Comparison of ENCODE assay signal across 23 cellular contexts in the genomic region with DNA sequence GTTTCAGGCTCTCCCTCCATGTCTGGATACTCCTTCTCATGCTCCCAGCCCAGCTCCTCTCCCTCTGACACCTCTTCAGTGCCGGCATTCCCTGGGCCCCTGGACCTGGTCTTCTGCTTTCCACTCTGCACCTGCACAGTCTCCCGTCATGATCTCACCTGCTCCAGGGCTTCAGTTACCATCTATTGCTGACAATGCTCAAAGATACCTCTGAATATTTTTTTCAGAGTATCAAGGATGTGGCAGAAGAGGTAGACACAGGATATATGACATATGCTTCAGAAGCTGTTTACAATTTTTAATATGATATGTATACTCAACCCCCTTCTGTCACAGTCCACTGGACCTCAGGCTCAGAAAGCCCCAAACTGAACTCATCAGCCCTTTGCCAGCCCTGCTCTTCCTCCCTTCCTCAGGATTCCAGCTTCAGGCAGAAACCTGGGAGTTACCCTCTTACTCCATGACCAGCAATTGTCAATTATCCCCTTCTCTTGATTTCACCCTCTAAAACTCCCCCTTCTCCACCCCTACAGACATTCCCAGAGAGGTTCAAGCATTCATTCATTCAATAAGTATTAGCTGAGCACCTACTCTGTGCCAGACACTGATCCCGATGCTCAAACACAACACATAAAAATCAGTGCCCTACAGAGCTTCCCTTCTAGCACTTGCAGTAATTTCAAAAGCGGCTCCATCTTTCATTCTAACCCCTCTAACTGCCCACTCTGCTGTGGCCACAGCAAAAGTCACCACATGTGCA. TPM values are rescaled to one million over a fixed set of nuclear protein-coding genes. Genes with fewer than 3 reads are reported as not detected.
DNase-seq lines count a peak whose midpoint lies in the region; ATAC-seq and TF ChIP-seq lines count a peak whose summit lies in the region.
"Had no signal": no experiment of that assay in that cellular context is flagged by ENCODE, and none has a peak within 500 bp of the region (broad histone marks: within the 10 kb centered on the region; RNA-seq: fewer than 3 reads in every experiment).

No MANE protein-coding gene starts in this region.

- H3K27ac ChIP-seq in CD4-positive, alpha-beta memory T cell (ENCODE audit: low read depth, low read length) = no peak overlapping the region
- H3K27ac ChIP-seq in ascending aorta = no peak overlapping the region
- H3K27ac ChIP-seq: body of pancreas, colonic mucosa, HL-60, RWPE1 had no signal

- H3K36me3 ChIP-seq in CD4-positive, alpha-beta memory T cell (ENCODE audit: insufficient read depth, low read length) = no peaks in the 10 kb centered on the region
- H3K36me3 ChIP-seq in ascending aorta = no peaks in the 10 kb centered on the region
- H3K36me3 ChIP-seq: colonic mucosa, MG63 had no signal

- peak overlapping the region; percentile 32 for H3K27ac Mint-ChIP-seq in activated CD4-positive, alpha-beta T cell treated with anti-CD3 and anti-CD28 coated beads for 36 hours
- peak overlapping the region in 6 of 7 donors; percentile 28 to 77 (median 57) for H3K27ac Mint-ChIP-seq in CD4-positive, alpha-beta memory T cell
- peak overlapping the region; percentile 64 for H3K27ac Mint-ChIP-seq in activated CD4-positive, alpha-beta memory T cell treated with anti-CD3 and anti-CD28 coated beads for 36 hours
- H3K27ac Mint-ChIP-seq in mesothelial cell of epicardium = peak overlapping the region; percentile 27

- no peak overlapping the region for H3K4me3 ChIP-seq in CD4-positive, alpha-beta memory T cell (ENCODE audit: low read length in 2 of 2)
- H3K4me3 ChIP-seq in ascending aorta = no peak overlapping the region
- H3K4me3 ChIP-seq: body of pancreas, colonic mucosa, MG63, smooth muscle cell had no signal

- no peak for DNase-seq in activated CD4-positive, alpha-beta T cell treated with anti-CD3 and anti-CD28 coated beads for 36 hours
- no peak for DNase-seq in activated CD4-positive, alpha-beta T cell treated with anti-CD3 and anti-CD28 coated beads, Interleukin-2, amount 50 U/mL, for 48 hours
- no peak for DNase-seq in CD4-positive, alpha-beta memory T cell
- DNase-seq in activated CD4-positive, alpha-beta memory T cell treated with anti-CD3 and anti-CD28 coated beads for 36 hours = no peak
- no peak for DNase-seq in mesothelial cell of epicardium (ENCODE audit: low spot score in 2 of 2, unreplicated experiment in 2 of 2)
- DNase-seq in NOMO-1 treated with DMSO at 0.1 percent for 48 hours (lab: John Stamatoyannopoulos, UW; ENCODE audit: unreplicated experiment) = no peak
- DNase-seq in ascending aorta (ENCODE audit: low spot score in 2 of 2) = no peak
- DNase-seq: activated CD4-positive, alpha-beta T cell treated with anti-CD3 and anti-CD28 coated beads, Interleukin-2, amount 50 U/mL, for 4 hours; body of pancreas; colonic mucosa; COR-L47; EL; head of caudate nucleus; IMR-90; MG63; midbrain; NCI-H146; NCI-H446 treated with DMSO at 0.1 percent for 48 hours had no signal

- H3K27me3 Mint-ChIP-seq in activated CD4-positive, alpha-beta T cell treated with anti-CD3 and anti-CD28 coated beads for 36 hours = no peaks in the 10 kb centered on the region
- H3K27me3 Mint-ChIP-seq in CD4-positive, alpha-beta memory T cell = peaks cover 0 to 1% of the 10 kb centered on the region in 2 donors
- no peaks in the 10 kb centered on the region for H3K27me3 Mint-ChIP-seq in activated CD4-positive, alpha-beta memory T cell treated with anti-CD3 and anti-CD28 coated beads for 36 hours
- no peaks in the 10 kb centered on the region for H3K27me3 Mint-ChIP-seq in mesothelial cell of epicardium (ENCODE audit: low read depth)

- ATAC-seq in activated CD4-positive, alpha-beta T cell treated with anti-CD3 and anti-CD28 coated beads for 36 hours = no peak
- no peak for ATAC-seq in HG03571 (IDR thresholded peaks at IDR 0.05; ENCODE audit: unreplicated experiment)
- ATAC-seq: body of pancreas, left lobe of liver had no signal

- POLR2A ChIA-PET in activated CD4-positive, alpha-beta T cell treated with anti-CD3 and anti-CD28 coated beads for 36 hours (lab: Charles Lee) = no interaction called here
- POLR2A ChIA-PET in CD4-positive, alpha-beta memory T cell (lab: Charles Lee; ENCODE audit: partially characterized antibody) = interaction anchor here (0.7 to 1.4 kb wide), 3 partner anchors 9 to 31 kb away, joined by 4 to 8 read pairs (median 6); no protein-coding TSS in a partner anchor
- POLR2A ChIA-PET in activated CD4-positive, alpha-beta memory T cell treated with anti-CD3 and anti-CD28 coated beads for 36 hours (lab: Charles Lee) = no interaction called here

- H3K36me3 Mint-ChIP-seq in activated CD4-positive, alpha-beta T cell treated with anti-CD3 and anti-CD28 coated beads for 36 hours (ENCODE audit: low read depth) = peaks cover 4% of the 10 kb centered on the region
- peaks cover 0 to 5% of the 10 kb centered on the region in 2 donors for H3K36me3 Mint-ChIP-seq in CD4-positive, alpha-beta memory T cell
- H3K36me3 Mint-ChIP-seq in activated CD4-positive, alpha-beta memory T cell treated with anti-CD3 and anti-CD28 coated beads for 36 hours = no peaks in the 10 kb centered on the region
- H3K36me3 Mint-ChIP-seq in mesothelial cell of epicardium = no peaks in the 10 kb centered on the region

- H3K4me3 Mint-ChIP-seq in activated CD4-positive, alpha-beta T cell treated with anti-CD3 and anti-CD28 coated beads for 36 hours = no peak overlapping the region
- H3K4me3 Mint-ChIP-seq in CD4-positive, alpha-beta memory T cell = peak overlapping the region in 2 of 8 donors; percentile 29 to 50
- H3K4me3 Mint-ChIP-seq in activated CD4-positive, alpha-beta memory T cell treated with anti-CD3 and anti-CD28 coated beads for 36 hours = no peak overlapping the region
- no peak overlapping the region for H3K4me3 Mint-ChIP-seq in mesothelial cell of epicardium

- no peaks in the 10 kb centered on the region for H3K9me3 Mint-ChIP-seq in activated CD4-positive, alpha-beta T cell treated with anti-CD3 and anti-CD28 coated beads for 36 hours (ENCODE audit: low read depth)
- peaks cover 0 to 2% (median 0%) of the 10 kb centered on the region in 8 donors for H3K9me3 Mint-ChIP-seq in CD4-positive, alpha-beta memory T cell
- no peaks in the 10 kb centered on the region for H3K9me3 Mint-ChIP-seq in activated CD4-positive, alpha-beta memory T cell treated with anti-CD3 and anti-CD28 coated beads for 36 hours
- no peaks in the 10 kb centered on the region for H3K9me3 Mint-ChIP-seq in mesothelial cell of epicardium

- H3K4me1 Mint-ChIP-seq in activated CD4-positive, alpha-beta T cell treated with anti-CD3 and anti-CD28 coated beads for 36 hours = peaks cover 55% of the 10 kb centered on the region
- peaks cover 23 to 33% (median 24%) of the 10 kb centered on the region in 4 donors for H3K4me1 Mint-ChIP-seq in CD4-positive, alpha-beta memory T cell
- peaks cover 44% of the 10 kb centered on the region for H3K4me1 Mint-ChIP-seq in activated CD4-positive, alpha-beta memory T cell treated with anti-CD3 and anti-CD28 coated beads for 36 hours (ENCODE audit: low read depth)
- H3K4me1 Mint-ChIP-seq in mesothelial cell of epicardium = peaks cover 35% of the 10 kb centered on the region

- intact Hi-C loops in activated CD4-positive, alpha-beta T cell treated with anti-CD3 and anti-CD28 coated beads for 36 hours (cut with DNase I, micrococcal nuclease) = no loop called here
- intact Hi-C loops in CD4-positive, alpha-beta memory T cell (cut with micrococcal nuclease) = no loop called here
- intact Hi-C loops in activated CD4-positive, alpha-beta memory T cell treated with anti-CD3 and anti-CD28 coated beads for 36 hours (cut with micrococcal nuclease) = no loop called here
- intact Hi-C loops in ascending aorta (cut with DNase I) = no loop called here

- TF ChIP-seq CTCF in mesothelial cell of epicardium (IDR thresholded peaks at IDR 0.05; ENCODE audit: unreplicated experiment) = no peak
- no peak for TF ChIP-seq CTCF in ascending aorta (IDR thresholded peaks at IDR 0.05)

- peaks cover 26% of the 10 kb centered on the region for H3K4me1 ChIP-seq in CD4-positive, alpha-beta memory T cell (ENCODE audit: insufficient read depth, low read length)
- peaks cover 3 to 8% of the 10 kb centered on the region in 2 donors for H3K4me1 ChIP-seq in ascending aorta

- CTCF ChIA-PET in activated CD4-positive, alpha-beta T cell treated with anti-CD3 and anti-CD28 coated beads for 36 hours (lab: Charles Lee) = interaction anchor here (0.6 to 1.5 kb wide), 4 partner anchors 21 to 1585 kb away, joined by 4 to 7 read pairs (median 6); no protein-coding TSS in a partner anchor
- CTCF ChIA-PET in CD4-positive, alpha-beta memory T cell (lab: Charles Lee; ENCODE audit: partially characterized antibody) = interaction anchor here (1.0 to 1.4 kb wide), 4 partner anchors 19 to 38 kb away, joined by 3 to 9 read pairs (median 4); a partner anchor contains a TSS
- CTCF ChIA-PET in activated CD4-positive, alpha-beta memory T cell treated with anti-CD3 and anti-CD28 coated beads for 36 hours (lab: Charles Lee) = interaction anchor here (1.0 to 1.8 kb wide), 5 partner anchors 13 to 38 kb away, joined by 3 to 7 read pairs (median 3); no protein-coding TSS in a partner anchor

- no peaks in the 10 kb centered on the region for H3K9me3 ChIP-seq in CD4-positive, alpha-beta memory T cell (ENCODE audit: control insufficient read depth in 1 of 2, low read length in 2 of 2)
- H3K9me3 ChIP-seq in ascending aorta = no peaks in the 10 kb centered on the region
- H3K9me3 ChIP-seq: body of pancreas, colonic mucosa, MG63 had no signal

- no peaks in the 10 kb centered on the region for H3K27me3 ChIP-seq in CD4-positive, alpha-beta memory T cell (ENCODE audit: insufficient read depth, low read length)
- no peaks in the 10 kb centered on the region for H3K27me3 ChIP-seq in ascending aorta
- H3K27me3 ChIP-seq: body of pancreas, colonic mucosa had no signal

RNA-seq across cellular contexts. Expression of a gene that starts 7.8 kb away (rescaled TPM):
- total RNA-seq in activated CD4-positive, alpha-beta T cell treated with anti-CD3 and anti-CD28 coated beads for 36 hours = 100 to 1,000 TPM; 168 to 174 TPM
- 100 to 1,000 TPM; 493 to 505 TPM for total RNA-seq in CD4-positive, alpha-beta memory T cell
- 10 to 100 TPM in 1 of 2 donors, 1 to 10 TPM in 1; 3.0 to 14.1 TPM for polyA plus RNA-seq in CD4-positive, alpha-beta memory T cell
- 100 to 1,000 TPM; 204 to 221 TPM for total RNA-seq in activated CD4-positive, alpha-beta memory T cell treated with anti-CD3 and anti-CD28 coated beads for 36 hours
- total RNA-seq in mesothelial cell of epicardium = 171 to 184 TPM (median 178 TPM) in 3 replicates
- total RNA-seq in ascending aorta = 100 TPM

RNA-seq across cellular contexts. Expression of a gene that starts 22.5 kb away (rescaled TPM):
- 10 to 100 TPM; 31.8 to 37.3 TPM for total RNA-seq in activated CD4-positive, alpha-beta T cell treated with anti-CD3 and anti-CD28 coated beads for 36 hours
- total RNA-seq in CD4-positive, alpha-beta memory T cell = under 1 TPM; 0.09 to 0.25 TPM
- not detected for polyA plus RNA-seq in CD4-positive, alpha-beta memory T cell
- 10 to 100 TPM; 37.1 to 38.0 TPM for total RNA-seq in activated CD4-positive, alpha-beta memory T cell treated with anti-CD3 and anti-CD28 coated beads for 36 hours
- total RNA-seq in mesothelial cell of epicardium (3.7 to 4.0 TPM (median 3.8 TPM) in 3 replicates), ascending aorta (2.1 TPM)

RNA-seq across cellular contexts. Expression of a gene that starts 32.9 kb away (rescaled TPM):
- total RNA-seq in activated CD4-positive, alpha-beta T cell treated with anti-CD3 and anti-CD28 coated beads for 36 hours = 10 to 100 TPM; 49.4 to 58.6 TPM
- total RNA-seq in CD4-positive, alpha-beta memory T cell = 10 to 100 TPM; 12.5 to 13.5 TPM
- 10 to 100 TPM; 55.3 to 57.6 TPM for polyA plus RNA-seq in CD4-positive, alpha-beta memory T cell
- total RNA-seq in activated CD4-positive, alpha-beta memory T cell treated with anti-CD3 and anti-CD28 coated beads for 36 hours = 10 to 100 TPM; 54.7 to 59.1 TPM
- total RNA-seq in mesothelial cell of epicardium (4.6 to 5.6 TPM (median 5.1 TPM) in 3 replicates), ascending aorta (27.6 TPM)

RNA-seq across cellular contexts. Expression of a gene that starts 50.9 kb away (rescaled TPM):
- 1 to 10 TPM; 1.6 to 1.7 TPM for total RNA-seq in activated CD4-positive, alpha-beta T cell treated with anti-CD3 and anti-CD28 coated beads for 36 hours
- total RNA-seq in CD4-positive, alpha-beta memory T cell = not detected
- not detected for polyA plus RNA-seq in CD4-positive, alpha-beta memory T cell
- 1 to 10 TPM; 3.4 to 4.2 TPM for total RNA-seq in activated CD4-positive, alpha-beta memory T cell treated with anti-CD3 and anti-CD28 coated beads for 36 hours
- total RNA-seq in mesothelial cell of epicardium (83.3 to 95.8 TPM (median 91.9 TPM) in 3 replicates), ascending aorta (64.8 TPM)

RNA-seq across cellular contexts. Expression of a gene that starts 55.3 kb away (rescaled TPM):
- 100 to 1,000 TPM; 337 to 396 TPM for total RNA-seq in activated CD4-positive, alpha-beta T cell treated with anti-CD3 and anti-CD28 coated beads for 36 hours
- total RNA-seq in CD4-positive, alpha-beta memory T cell = 10 to 100 TPM; 93.5 to 99.0 TPM
- 100 to 1,000 TPM; 391 to 517 TPM for polyA plus RNA-seq in CD4-positive, alpha-beta memory T cell
- 100 to 1,000 TPM; 335 to 348 TPM for total RNA-seq in activated CD4-positive, alpha-beta memory T cell treated with anti-CD3 and anti-CD28 coated beads for 36 hours
- total RNA-seq in mesothelial cell of epicardium (107 to 121 TPM (median 115 TPM) in 3 replicates), ascending aorta (189 TPM)
